In genomic region chr22:37624876-37625275, GRCh38 we compare ENCODE assay signal across 1 cellular context.
TF ChIP-seq lines count a peak whose summit lies in the region.

No MANE protein-coding gene starts in this region.

TF ChIP-seq in K562, 482 proteins besides CTCF, POLR2A, EP300 and RAD21:
- TF ChIP-seq CBX3 (IDR thresholded peaks at IDR 0.05; ENCODE audit: borderline replicate concordance in 1 of 2, low read length in 2 of 2) (no peak), MLLT1 (IDR thresholded peaks at IDR 0.05) (no peak), CREB5 (CRISPR knock-in tag; IDR thresholded peaks at IDR 0.05) (no peak), PTRF (tag; IDR thresholded peaks at IDR 0.05) (no peak), SMC3 (conservative IDR thresholded peaks at IDR 0.05; ENCODE audit: insufficient read depth, low read depth, low read length) (no peak), HDAC8 (tag; IDR thresholded peaks at IDR 0.05) (no peak), POLR2G (IDR thresholded peaks at IDR 0.05; ENCODE audit: low read depth, low read length) (peak; percentile 32; the same call in 1 of the 2 replicates), ZNF280A (IDR thresholded peaks at IDR 0.05; ENCODE audit: low read depth, partially characterized antibody) (no peak), ZNF12 (CRISPR knock-in tag; IDR thresholded peaks at IDR 0.05) (no peak), TBP (optimal IDR thresholded peaks at IDR 0.05; ENCODE audit: low read depth, low read length) (no peak), ATF6 (CRISPR knock-in tag; IDR thresholded peaks at IDR 0.05) (no peak), NCOR1 (IDR thresholded peaks at IDR 0.05) (no peak), DNMT1 (IDR thresholded peaks at IDR 0.05) (no peak), ZFX (CRISPR knock-in tag; IDR thresholded peaks at IDR 0.05) (no peak), KLF13 (tag; IDR thresholded peaks at IDR 0.05; ENCODE audit: borderline replicate concordance, low read depth) (no peak), GABPA (tag; conservative IDR thresholded peaks at IDR 0.05; ENCODE audit: low read depth) (no peak), RBFOX2 (IDR thresholded peaks at IDR 0.05; ENCODE audit: low read depth, low read length) (peak; percentile 19; the same call in 1 of the 2 replicates), STAG1 (CRISPR knock-in tag; IDR thresholded peaks at IDR 0.05; ENCODE audit: borderline replicate concordance) (no peak)
